ENCODE assay signal across 8 cellular contexts in the genomic region with DNA sequence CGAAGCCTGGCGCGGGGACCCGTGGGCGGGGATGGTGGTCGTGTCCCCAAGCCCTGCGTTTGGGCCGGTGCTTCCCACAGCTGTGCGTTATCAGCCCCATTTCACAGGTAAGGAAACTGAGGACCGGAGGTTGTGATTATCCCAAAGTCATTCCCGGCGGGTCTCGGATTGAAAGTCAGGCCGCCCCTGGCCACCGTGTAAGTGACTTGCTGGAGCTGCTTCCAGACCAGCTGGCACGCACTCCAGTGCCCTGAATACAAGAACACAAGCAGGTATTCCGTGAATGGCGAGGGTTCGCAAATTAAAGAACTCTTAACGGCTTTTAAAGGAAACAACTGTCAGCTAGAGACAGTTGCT. TPM values are rescaled to one million over a fixed set of nuclear protein-coding genes. Genes with fewer than 3 reads are reported as not detected.
DNase-seq lines count a peak whose midpoint lies in the region; ATAC-seq and TF ChIP-seq lines count a peak whose summit lies in the region.

No MANE protein-coding gene starts in this region.

- intact Hi-C loops in natural killer cell (cut with micrococcal nuclease): loop anchor here (5.0 kb wide), 1 partner anchor 1076 kb away; the partner anchor contains the start of gene WDR11

- no peaks in the 10 kb centered on the region for H3K27me3 Mint-ChIP-seq in natural killer cell (ENCODE audit: low read depth in 2 of 2)

- no peak for TF ChIP-seq CTCF in epithelial cell of esophagus (IDR thresholded peaks at IDR 0.05; ENCODE audit: insufficient read depth, low read depth, low read length, missing control alignments)
- TF ChIP-seq CTCF in natural killer cell (IDR thresholded peaks at IDR 0.05): no peak

- H3K27ac Mint-ChIP-seq in natural killer cell: peak overlapping the region; percentile 87 to 92

- H3K4me3 Mint-ChIP-seq in natural killer cell: peak overlapping the region; percentile 95

- peak; percentile 10 for ATAC-seq in HG02571 (IDR thresholded peaks at IDR 0.05; ENCODE audit: unreplicated experiment)
- ATAC-seq in natural killer cell: peak in 1 of 3 donors; percentile 6

- peak overlapping the region; percentile 71 for H3K4me3 ChIP-seq in epithelial cell of esophagus (ENCODE audit: low read length)

- no peaks in the 10 kb centered on the region for H3K36me3 Mint-ChIP-seq in natural killer cell

- H3K4me1 Mint-ChIP-seq in natural killer cell: peaks cover 26 to 31% of the 10 kb centered on the region in 2 donors

- DNase-seq in NCI-H748 (lab: John Stamatoyannopoulos, UW; ENCODE audit: unreplicated experiment) (peak; percentile 49), NCI-H748 treated with DMSO at 0.1 percent for 48 hours (lab: John Stamatoyannopoulos, UW) (no peak), RPMI8226 (peak; percentile 36), epithelial cell of esophagus (ENCODE audit: low read depth) (peak; percentile 24), natural killer cell (no peak), 8988T (no peak)
- DNase-seq in stimulated activated CD4-positive, alpha-beta T cell treated with anti-CD3 and anti-CD28 coated beads, Interleukin-4, amount 100 ng/mL, for 1 hour: no peak

- H3K9me3 Mint-ChIP-seq in natural killer cell: no peaks in the 10 kb centered on the region

RNA-seq across cellular contexts. Expression of gene ATE1, which starts 0.7 kb away (rescaled TPM):
- 10 to 100 TPM; 30.4 to 40.6 (median 30.5) TPM for total RNA-seq in natural killer cell

RNA-seq across cellular contexts. Expression of gene NSMCE4A, which starts 46.5 kb away (rescaled TPM):
- 10 to 100 TPM; 47.8 to 60.3 (median 47.9) TPM for total RNA-seq in natural killer cell

Comparison
In these comparisons a context has a peak if more than half of its experiments do, and no peak if none do; other contexts are left out.
1. DNase-seq: peak in NCI-H748 (single experiment), RPMI8226 (single experiment) and epithelial cell of esophagus (single experiment); none in NCI-H748 treated with DMSO at 0.1 percent for 48 hours (single experiment), natural killer cell (single experiment), stimulated activated CD4-positive, alpha-beta T cell treated with anti-CD3 and anti-CD28 coated beads, Interleukin-4, amount 100 ng/mL, for 1 hour (single experiment) and 8988T (single experiment).